1 cellular context compared by ENCODE assay signal in genomic region chr1:26912147-26912490, GRCh38.
TF ChIP-seq lines count a peak whose summit lies in the region.

No MANE protein-coding gene starts in this region.

TF ChIP-seq in K562, 482 proteins besides CTCF, POLR2A, EP300 and RAD21:
- TF ChIP-seq DACH1 (IDR thresholded peaks at IDR 0.05; ENCODE audit: partially characterized antibody) = peak; percentile 20
- no peak for TF ChIP-seq USF2 (CRISPR knock-in tag; IDR thresholded peaks at IDR 0.05)
- TF ChIP-seq ZZZ3 (IDR thresholded peaks at IDR 0.05) = no peak
- TF ChIP-seq POLR2AphosphoS5 (IDR thresholded peaks at IDR 0.05; ENCODE audit: control insufficient read depth, insufficient read depth, low read depth, low read length) = no peak
- TF ChIP-seq ZKSCAN8 (CRISPR knock-in tag; IDR thresholded peaks at IDR 0.05) = no peak
- peak; percentile 44 for TF ChIP-seq RBM25 (IDR thresholded peaks at IDR 0.05; ENCODE audit: low read depth, low read length, severe bottlenecking)
- TF ChIP-seq ZNF586 (CRISPR knock-in tag; conservative IDR thresholded peaks at IDR 0.05) = no peak
